In genomic region chr20:41134362-41135186, GRCh38 we compare ENCODE assay signal across 13 cellular contexts. TPM values are rescaled to one million over a fixed set of nuclear protein-coding genes. Genes with fewer than 3 reads are reported as not detected.
DNase-seq lines count a peak whose midpoint lies in the region; ATAC-seq and TF ChIP-seq lines count a peak whose summit lies in the region.
"Had no signal": no experiment of that assay in that cellular context is flagged by ENCODE, and none has a peak within 500 bp of the region (broad histone marks: within the 10 kb centered on the region; RNA-seq: fewer than 3 reads in every experiment).

No MANE protein-coding gene starts in this region.

- H3K9me3 Mint-ChIP-seq in activated T-helper 1 cell treated with anti-CD3 and anti-CD28 coated beads, Interleukin-12 subunit alpha, Interleukin-12 subunit beta, Interleukin-2, Interleukin-4 antibody, amounts not matched to agents 30 ng/mL and 10 ng/mL and 1 ng/mL, durations not matched to agents 14 hours and 24 hours and 36 hours: no peaks in the 10 kb centered on the region
- H3K9me3 Mint-ChIP-seq in type B pancreatic cell: no peaks in the 10 kb centered on the region
- H3K9me3 Mint-ChIP-seq: natural killer cell; T-helper 2 cell treated with Interferon-gamma antibody and Interleukin-4, amounts not matched to agents 5 μg/mL and 100 μg/mL, for 36 hours had no signal

- intact Hi-C loops in activated T-helper 1 cell treated with anti-CD3 and anti-CD28 coated beads, Interleukin-12 subunit alpha, Interleukin-12 subunit beta, Interleukin-2, Interleukin-4 antibody, amounts not matched to agents 30 ng/mL and 10 ng/mL and 1 ng/mL, durations not matched to agents 14 hours and 24 hours and 36 hours (cut with micrococcal nuclease): loop anchor here (1.0 to 5.0 kb wide), 5 partner anchors 38 to 298 kb away; partner anchors contain the start of gene LPIN3

- H3K36me3 Mint-ChIP-seq in activated T-helper 1 cell treated with anti-CD3 and anti-CD28 coated beads, Interleukin-12 subunit alpha, Interleukin-12 subunit beta, Interleukin-2, Interleukin-4 antibody, amounts not matched to agents 30 ng/mL and 10 ng/mL and 1 ng/mL, durations not matched to agents 14 hours and 24 hours and 36 hours (ENCODE audit: low read depth): peaks cover 12% of the 10 kb centered on the region
- H3K36me3 Mint-ChIP-seq in type B pancreatic cell: peaks cover 6% of the 10 kb centered on the region
- H3K36me3 Mint-ChIP-seq: natural killer cell had no signal

- no peak for TF ChIP-seq CTCF in type B pancreatic cell (conservative IDR thresholded peaks at IDR 0.05)

- peak; percentile 60 for DNase-seq in activated effector memory CD4-positive, alpha-beta T cell treated with anti-CD3 and anti-CD28 coated beads, Interleukin-2, amount 50 U/mL, for 16 hours
- no peak for DNase-seq in activated effector memory CD4-positive, alpha-beta T cell treated with Interleukin-2 at 50 U/mL for 16 hours
- no peak for DNase-seq in activated T-helper 1 cell treated with anti-CD3 and anti-CD28 coated beads, Interleukin-12 subunit alpha, Interleukin-12 subunit beta, Interleukin-2, Interleukin-4 antibody, amounts not matched to agents 30 ng/mL and 10 ng/mL and 1 ng/mL, durations not matched to agents 14 hours and 24 hours and 36 hours (ENCODE audit: low spot score)
- DNase-seq in kidney tubule cell (ENCODE audit: low spot score) (peak; percentile 39), type B pancreatic cell (ENCODE audit: extremely low spot score, unreplicated experiment) (no peak), SKM-1 (lab: John Stamatoyannopoulos, UW; ENCODE audit: unreplicated experiment) (no peak)
- DNase-seq: NCI-H1436 treated with DMSO at 0.1 percent for 48 hours, NCI-H226 had no signal

- no peak for ATAC-seq in HG03457 (IDR thresholded peaks at IDR 0.05; ENCODE audit: unreplicated experiment)
- ATAC-seq in HG02973 (IDR thresholded peaks at IDR 0.05; ENCODE audit: unreplicated experiment): no peak
- ATAC-seq: Right ventricle myocardium inferior had no signal

- H3K4me3 Mint-ChIP-seq in activated T-helper 1 cell treated with anti-CD3 and anti-CD28 coated beads, Interleukin-12 subunit alpha, Interleukin-12 subunit beta, Interleukin-2, Interleukin-4 antibody, amounts not matched to agents 30 ng/mL and 10 ng/mL and 1 ng/mL, durations not matched to agents 14 hours and 24 hours and 36 hours: no peak overlapping the region
- peak overlapping the region; percentile 50 for H3K4me3 Mint-ChIP-seq in type B pancreatic cell

- no peaks in the 10 kb centered on the region for H3K27me3 Mint-ChIP-seq in activated T-helper 1 cell treated with anti-CD3 and anti-CD28 coated beads, Interleukin-12 subunit alpha, Interleukin-12 subunit beta, Interleukin-2, Interleukin-4 antibody, amounts not matched to agents 30 ng/mL and 10 ng/mL and 1 ng/mL, durations not matched to agents 14 hours and 24 hours and 36 hours (ENCODE audit: insufficient read depth)
- no peaks in the 10 kb centered on the region for H3K27me3 Mint-ChIP-seq in type B pancreatic cell

- peaks cover 58% of the 10 kb centered on the region for H3K4me1 Mint-ChIP-seq in activated T-helper 1 cell treated with anti-CD3 and anti-CD28 coated beads, Interleukin-12 subunit alpha, Interleukin-12 subunit beta, Interleukin-2, Interleukin-4 antibody, amounts not matched to agents 30 ng/mL and 10 ng/mL and 1 ng/mL, durations not matched to agents 14 hours and 24 hours and 36 hours (ENCODE audit: low read depth)
- H3K4me1 Mint-ChIP-seq in type B pancreatic cell (ENCODE audit: unreplicated experiment): peaks cover 35% of the 10 kb centered on the region

- peak overlapping the region; percentile 27 for H3K27ac Mint-ChIP-seq in activated T-helper 1 cell treated with anti-CD3 and anti-CD28 coated beads, Interleukin-12 subunit alpha, Interleukin-12 subunit beta, Interleukin-2, Interleukin-4 antibody, amounts not matched to agents 30 ng/mL and 10 ng/mL and 1 ng/mL, durations not matched to agents 14 hours and 24 hours and 36 hours
- no peak overlapping the region for H3K27ac Mint-ChIP-seq in type B pancreatic cell

RNA-seq across cellular contexts. Expression of gene PLCG1, which starts 2.8 kb away (rescaled TPM):
- 203 and 205 TPM in 2 replicates for total RNA-seq in activated T-helper 1 cell treated with anti-CD3 and anti-CD28 coated beads, Interleukin-12 subunit alpha, Interleukin-12 subunit beta, Interleukin-2, Interleukin-4 antibody, amounts not matched to agents 30 ng/mL and 10 ng/mL and 1 ng/mL, durations not matched to agents 14 hours and 24 hours and 36 hours
- 78.9 and 241 TPM in 2 replicates for total RNA-seq in type B pancreatic cell (ENCODE audit: low replicate concordance)

Comparison
In these comparisons a context has a peak if more than half of its experiments do, and no peak if none do; other contexts are left out.
1. DNase-seq: peak in activated effector memory CD4-positive, alpha-beta T cell treated with anti-CD3 and anti-CD28 coated beads, Interleukin-2, amount 50 U/mL, for 16 hours (single experiment) and kidney tubule cell (single experiment); none in activated effector memory CD4-positive, alpha-beta T cell treated with Interleukin-2 at 50 U/mL for 16 hours (single experiment), activated T-helper 1 cell treated with anti-CD3 and anti-CD28 coated beads, Interleukin-12 subunit alpha, Interleukin-12 subunit beta, Interleukin-2, Interleukin-4 antibody, amounts not matched to agents 30 ng/mL and 10 ng/mL and 1 ng/mL, durations not matched to agents 14 hours and 24 hours and 36 hours (single experiment), type B pancreatic cell (single experiment) and SKM-1 (single experiment).